16 cellular contexts compared by ENCODE assay signal in the genomic region with DNA sequence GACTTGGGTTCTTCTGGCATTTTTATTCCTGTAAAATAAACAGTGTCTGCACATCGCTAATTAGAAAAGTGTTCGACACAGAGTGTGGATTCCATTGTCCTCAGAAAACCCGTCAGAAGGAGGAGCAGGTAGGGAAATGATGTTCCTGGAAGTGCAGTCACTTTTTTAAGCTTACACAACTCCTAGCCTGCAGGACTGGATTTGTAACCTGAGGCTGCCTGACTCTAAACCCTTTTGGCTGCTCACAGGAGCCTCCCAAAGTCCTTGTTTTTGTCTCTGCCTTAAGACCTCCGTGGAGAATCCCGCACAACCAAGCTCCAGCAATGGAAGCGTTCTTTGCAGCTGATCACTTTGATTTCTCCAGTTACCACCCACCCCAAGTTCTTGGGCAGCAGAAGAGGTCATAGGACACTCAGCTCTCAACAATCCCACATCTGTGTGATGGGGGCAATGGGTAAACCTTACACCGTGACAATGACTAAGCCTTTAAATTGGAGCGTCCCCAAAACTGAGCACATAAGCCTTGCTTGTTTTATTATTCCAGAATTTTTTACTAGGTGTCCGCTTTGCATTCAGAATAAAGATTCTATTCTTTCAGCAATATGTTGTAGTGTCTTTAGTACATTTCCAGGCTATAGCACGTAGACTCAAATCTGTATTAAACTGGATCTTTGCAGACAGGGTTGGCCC.
DNase-seq lines count a peak whose midpoint lies in the region; FAIRE-seq and TF ChIP-seq lines count a peak whose summit lies in the region.
"Had no signal": no experiment of that assay in that cellular context is flagged by ENCODE, and none has a peak within 500 bp of the region (broad histone marks: within the 10 kb centered on the region; RNA-seq: fewer than 3 reads in every experiment).

No MANE protein-coding gene starts in this region.

- no peak overlapping the region for H3K9ac ChIP-seq in H1 (replicated peaks in 1 of 4; ENCODE audit: extremely low read depth in 1 of 4, low read depth in 3 of 4, low read length in 3 of 4)
- H3K9ac ChIP-seq in neural progenitor cell, result no peak overlapping the region
- H3K9ac ChIP-seq: BLaER1 treated with 17β-estradiol and CSF1 and Interleukin-3, amounts not matched to agents 10 nM and 100 nM had no signal

- H2AK5ac ChIP-seq in H1 (ENCODE audit: low read depth, low read length), result no peak overlapping the region

- H3K9me3 ChIP-seq in H1 (ENCODE audit: insufficient read depth in 2 of 2, low read depth in 1 of 2, low read length in 1 of 2) (no peaks in the 10 kb centered on the region; a peak in 1 of 4 replicates), neural progenitor cell (ENCODE audit: low read depth) (no peaks in the 10 kb centered on the region), ascending aorta (no peaks in the 10 kb centered on the region)
- H3K9me3 ChIP-seq: HAP-1 had no signal

- H3K79me1 ChIP-seq in H1 (ENCODE audit: low read depth, low read length), result no peaks in the 10 kb centered on the region

- H4K20me1 ChIP-seq in H1 (replicated peaks in 1 of 2; ENCODE audit: control insufficient read depth in 1 of 2, insufficient read depth in 2 of 2, low read length in 2 of 2) (no peaks in the 10 kb centered on the region), neural progenitor cell (ENCODE audit: low read depth) (no peaks in the 10 kb centered on the region)
- H4K20me1 ChIP-seq: BLaER1 treated with 17β-estradiol and CSF1 and Interleukin-3, amounts not matched to agents 10 nM and 100 nM had no signal

- H3K27me3 Mint-ChIP-seq in neural progenitor cell (ENCODE audit: insufficient read depth, low read depth), result peaks cover 3% of the 10 kb centered on the region
- H3K27me3 Mint-ChIP-seq: CD4-positive, CD25-positive, alpha-beta regulatory T cell had no signal

- no peak overlapping the region for H4K8ac ChIP-seq in H1 (ENCODE audit: extremely low read depth, insufficient read depth, low read length)

- no peak overlapping the region for H4K5ac ChIP-seq in H1 (ENCODE audit: insufficient read length, low read depth, low read length)

- no peak overlapping the region for H3K23ac ChIP-seq in H1 (ENCODE audit: insufficient read length)

- no peak overlapping the region for H3K18ac ChIP-seq in H1 (ENCODE audit: extremely low read depth, low read length)

- no peaks in the 10 kb centered on the region for H3K23me2 ChIP-seq in H1 (ENCODE audit: low read depth, low read length)

- FAIRE-seq in H1 (lab: Jason Lieb, UNC), result no peak
- FAIRE-seq in urothelium cell line (lab: Jason Lieb, UNC), result no peak
- FAIRE-seq: GM12892 had no signal

- H3K79me2 ChIP-seq in ACC112 (ENCODE audit: control insufficient read depth, insufficient read depth, low read length, unreplicated experiment) (no peaks in the 10 kb centered on the region), H1 (ENCODE audit: control insufficient read depth in 1 of 2, insufficient read depth in 2 of 2, low read length in 2 of 2) (no peaks in the 10 kb centered on the region), neural progenitor cell (ENCODE audit: low read depth) (no peaks in the 10 kb centered on the region)

- no peak overlapping the region for H3K14ac ChIP-seq in H1 (ENCODE audit: insufficient read length)

- no peak overlapping the region for H2BK5ac ChIP-seq in H1 (ENCODE audit: low read depth, low read length)

- H3K4ac ChIP-seq in H1 (replicated peaks; ENCODE audit: insufficient read length, low read depth, low read length), result no peak overlapping the region

- H3K4me3 ChIP-seq in ACC112 (ENCODE audit: low read depth, low read length) (peak overlapping the region; percentile 58; the same call in 1 of the 2 replicates), LNCaP clone FGC (ENCODE audit: low read depth, low read length) (no peak overlapping the region), H1 (ENCODE audit: extremely low read depth in 1 of 4, insufficient read depth in 2 of 4, low read depth in 3 of 4, low read length in 4 of 4) (no peak overlapping the region), neural progenitor cell (no peak overlapping the region), ascending aorta (no peak overlapping the region)
- H3K4me3 ChIP-seq: BLaER1 treated with 17β-estradiol and CSF1 and Interleukin-3, amounts not matched to agents 10 nM and 100 nM; HAP-1 had no signal

- H2AFZ ChIP-seq in ACC112 (ENCODE audit: low read length, unreplicated experiment) (no peak overlapping the region), H1 (ENCODE audit: low read length) (0 out of 2 replicates have a peak overlapping the region, but pooled peaks have one; percentile 50), neural progenitor cell (replicated peaks) (no peak overlapping the region)

- no peak for TF ChIP-seq POLR2A in H1 (IDR thresholded peaks at IDR 0.05; ENCODE audit: control extremely low read depth in 1 of 2, low read depth in 2 of 2, low read length in 2 of 2)

- H3K27ac ChIP-seq in ACC112 (ENCODE audit: low read depth, low read length), result no peak overlapping the region
- no peak overlapping the region for H3K27ac ChIP-seq in H1 (ENCODE audit: low read depth, low read length)
- H3K27ac ChIP-seq in neural progenitor cell, result no peak overlapping the region
- no peak overlapping the region for H3K27ac ChIP-seq in ascending aorta
- H3K27ac ChIP-seq: BLaER1 treated with 17β-estradiol and CSF1 and Interleukin-3, amounts not matched to agents 10 nM and 100 nM had no signal

- H3K4me1 ChIP-seq in ACC112 (ENCODE audit: control insufficient read depth, insufficient read depth, low read length, unreplicated experiment), result no peaks in the 10 kb centered on the region
- no peaks in the 10 kb centered on the region for H3K4me1 ChIP-seq in H1 (replicated peaks in 1 of 4; ENCODE audit: control insufficient read depth in 3 of 4, insufficient read depth in 4 of 4, low read length in 3 of 4)
- H3K4me1 ChIP-seq in neural progenitor cell, result peaks cover 9% of the 10 kb centered on the region
- no peaks in the 10 kb centered on the region for H3K4me1 ChIP-seq in ascending aorta
- H3K4me1 ChIP-seq: HAP-1 had no signal

- no peak overlapping the region for H2BK20ac ChIP-seq in H1 (ENCODE audit: low read length)

- H2BK12ac ChIP-seq in H1 (ENCODE audit: low read depth, low read length), result no peak overlapping the region

- no peak overlapping the region for H3K56ac ChIP-seq in H1 (replicated peaks; ENCODE audit: insufficient read length, low read depth, low read length)

- no peak for TF ChIP-seq EP300 in H1 (IDR thresholded peaks at IDR 0.05; ENCODE audit: borderline replicate concordance in 1 of 2, low read depth in 2 of 2, low read length in 2 of 2)

- TF ChIP-seq CTCF in LNCaP clone FGC (IDR thresholded peaks at IDR 0.05; ENCODE audit: control insufficient read depth, extremely low read depth, insufficient read depth), result no peak
- TF ChIP-seq CTCF in H1 (IDR thresholded peaks at IDR 0.05; ENCODE audit: control extremely low read depth in 1 of 3, insufficient read depth in 1 of 3, low read depth in 1 of 3, low read length in 3 of 3), result no peak
- TF ChIP-seq CTCF in neural progenitor cell (IDR thresholded peaks at IDR 0.05), result no peak
- TF ChIP-seq CTCF in ascending aorta (IDR thresholded peaks at IDR 0.05), result no peak

- peaks cover 8% of the 10 kb centered on the region for H3K9me3 Mint-ChIP-seq in neural progenitor cell

- WGBS in H1 (ENCODE audit: extremely low coverage in 1 of 2, insufficient coverage in 1 of 2, insufficient read length in 1 of 2, insufficient replicate concordance in 2 of 2, low coverage in 1 of 2, low lambda C conversion rate in 2 of 2, missing lambda C conversion rate in 1 of 2), 2 experiments, result 83% methylated on average over 10 of the region's 10 CpGs; no CpG with 5 or more reads in 1 of the 2 experiments

- H2BK15ac ChIP-seq in H1 (ENCODE audit: low read length), result no peak overlapping the region

- no peaks in the 10 kb centered on the region for H3K36me3 Mint-ChIP-seq in neural progenitor cell
- H3K36me3 Mint-ChIP-seq: CD4-positive, CD25-positive, alpha-beta regulatory T cell had no signal

- H3K27ac Mint-ChIP-seq in neural progenitor cell, result no peak overlapping the region
- H3K27ac Mint-ChIP-seq: CD4-positive, CD25-positive, alpha-beta regulatory T cell had no signal

- H3K27me3 ChIP-seq in ACC112 (ENCODE audit: insufficient read depth, low read length), result peaks cover 3% of the 10 kb centered on the region; the same call in 1 of the 2 replicates
- no peaks in the 10 kb centered on the region for H3K27me3 ChIP-seq in H1 (replicated peaks in 1 of 4; ENCODE audit: control insufficient read depth in 3 of 4, extremely low read depth in 1 of 4, insufficient read depth in 3 of 4, low read length in 3 of 4)
- no peaks in the 10 kb centered on the region for H3K27me3 ChIP-seq in neural progenitor cell
- H3K27me3 ChIP-seq in ascending aorta, result no peaks in the 10 kb centered on the region
- H3K27me3 ChIP-seq: BLaER1 treated with 17β-estradiol and CSF1 and Interleukin-3, amounts not matched to agents 10 nM and 100 nM had no signal

- no peak overlapping the region for H2BK120ac ChIP-seq in H1 (replicated peaks; ENCODE audit: low read depth, low read length)

- POLR2A ChIA-PET in H1 (lab: Charles Lee; ENCODE audit: partially characterized antibody), result no interaction called here

- no peak overlapping the region for H4K91ac ChIP-seq in H1 (replicated peaks; ENCODE audit: insufficient read length, low read length)

- H3K4me2 ChIP-seq in H1 (ENCODE audit: insufficient read depth in 1 of 2, low read depth in 2 of 2, low read length in 2 of 2) (no peak overlapping the region), neural progenitor cell (peak overlapping the region; percentile 41)
- H3K4me2 ChIP-seq: BLaER1 treated with 17β-estradiol and CSF1 and Interleukin-3, amounts not matched to agents 10 nM and 100 nM had no signal

- intact Hi-C loops in ascending aorta (cut with DNase I), result no loop called here

- no peak overlapping the region for H3K4me3 Mint-ChIP-seq in neural progenitor cell
- H3K4me3 Mint-ChIP-seq: CD4-positive, CD25-positive, alpha-beta regulatory T cell had no signal

- CTCF ChIA-PET in H1 (lab: Charles Lee; ENCODE audit: partially characterized antibody), result interaction anchor here (0.8 to 1.1 kb wide), 2 partner anchors 151 to 158 kb away, joined by 3 to 4 read pairs; no protein-coding TSS in a partner anchor

- H3K36me3 ChIP-seq in ACC112 (ENCODE audit: insufficient read depth, low read length) (no peaks in the 10 kb centered on the region), H1 (ENCODE audit: control insufficient read depth in 2 of 4, insufficient read depth in 4 of 4, low read length in 3 of 4) (no peaks in the 10 kb centered on the region), neural progenitor cell (no peaks in the 10 kb centered on the region), ascending aorta (no peaks in the 10 kb centered on the region)
- H3K36me3 ChIP-seq: BLaER1 treated with 17β-estradiol and CSF1 and Interleukin-3, amounts not matched to agents 10 nM and 100 nM; HAP-1 had no signal

- TF ChIP-seq RAD21 in H1 (IDR thresholded peaks at IDR 0.05 in 1 of 2, conservative IDR thresholded peaks at IDR 0.05 in 1 of 2; ENCODE audit: low read depth in 2 of 2, low read length in 2 of 2), result no peak

- DNase-seq in LNCaP clone FGC (ENCODE audit: low read depth) (peak; percentile 19), H1 (ENCODE audit: low read depth in 1 of 2, low spot score in 2 of 2) (no peak), neural progenitor cell (ENCODE audit: low spot score) (peak; percentile 55), NCI-H1048 (lab: John Stamatoyannopoulos, UW) (no peak), ascending aorta (ENCODE audit: low spot score in 2 of 2) (no peak), urothelium cell line (ENCODE audit: low spot score) (no peak)
- DNase-seq: 8988T; ACHN; Calu3; CD4-positive, CD25-positive, alpha-beta regulatory T cell; DMS79; GOT3 had no signal

- H3K4me1 Mint-ChIP-seq in neural progenitor cell, result no peaks in the 10 kb centered on the region
- H3K4me1 Mint-ChIP-seq: CD4-positive, CD25-positive, alpha-beta regulatory T cell had no signal

- no peaks in the 10 kb centered on the region for H3F3A ChIP-seq in neural progenitor cell (ENCODE audit: low read depth)

Comparison
In these comparisons a context has a peak if more than half of its experiments do, and no peak if none do; other contexts are left out.
1. DNase-seq: peak in LNCaP clone FGC (single experiment) and neural progenitor cell (single experiment); none in H1 (0 of 2), NCI-H1048 (single experiment), ascending aorta (0 of 2) and urothelium cell line (single experiment).